In genomic region chr1:36572142-36572715, GRCh38 we compare ENCODE assay signal across 18 cellular contexts.
"Had no signal": no experiment of that assay in that cellular context is flagged by ENCODE, and none has a peak within 500 bp of the region (broad histone marks: within the 10 kb centered on the region; RNA-seq: fewer than 3 reads in every experiment).

No MANE protein-coding gene starts in this region.

- ATAC-seq: activated naive CD4-positive, alpha-beta T cell treated with anti-CD3 and anti-CD28 coated beads, Interleukin-2, amount 50 U/mL, for 72 hours; activated T-cell treated with anti-CD3 and anti-CD28 coated beads, Interleukin-2, amount 50 U/mL, for 72 hours; effector memory CD8-positive, alpha-beta T cell; natural killer cell; stimulated activated naive CD8-positive, alpha-beta T cell treated with anti-CD3 and anti-CD28 coated beads, Interleukin-15, Interleukin-2, amounts not matched to agents 100 U/mL and 50 U/mL, for 24 hours had no signal

- DNase-seq: activated CD4-positive, alpha-beta T cell treated with anti-CD3 and anti-CD28 coated beads for 1 hour; activated CD4-positive, alpha-beta T cell treated with anti-CD3 and anti-CD28 coated beads, Interleukin-2, amount 50 U/mL, for 4 hours; activated effector memory CD4-positive, alpha-beta T cell treated with anti-CD3 and anti-CD28 coated beads, Interleukin-2, amount 50 U/mL, for 16 hours; activated T-cell treated with anti-CD3 and anti-CD28 coated beads, Interleukin-2, amount 50 U/mL, for 72 hours; adrenal gland; effector memory CD8-positive, alpha-beta T cell; islet precursor cell; natural killer cell; nucleus accumbens; stimulated activated naive CD8-positive, alpha-beta T cell treated with anti-CD3 and anti-CD28 coated beads, Interleukin-15, Interleukin-2, amounts not matched to agents 100 U/mL and 50 U/mL, for 24 hours; substantia nigra; T-helper 2 cell; tibial artery; uterus had no signal

- H3K4me3 Mint-ChIP-seq: activated T-cell treated with anti-CD3 and anti-CD28 coated beads, Interleukin-2, amount 50 U/mL, for 72 hours; effector memory CD8-positive, alpha-beta T cell; natural killer cell had no signal

- H3K36me3 ChIP-seq: adrenal gland, tibial artery, uterus had no signal

- H3K27ac ChIP-seq: adrenal gland, hepatocyte, tibial artery, uterus, VCaP had no signal

- H3K27ac Mint-ChIP-seq: activated naive CD4-positive, alpha-beta T cell treated with anti-CD3 and anti-CD28 coated beads, Interleukin-2, amount 50 U/mL, for 72 hours; activated T-cell treated with anti-CD3 and anti-CD28 coated beads, Interleukin-2, amount 50 U/mL, for 72 hours had no signal

- H3K4me1 ChIP-seq: adrenal gland, tibial artery, uterus had no signal

- H3K9me3 Mint-ChIP-seq: activated naive CD4-positive, alpha-beta T cell treated with anti-CD3 and anti-CD28 coated beads, Interleukin-2, amount 50 U/mL, for 72 hours; activated T-cell treated with anti-CD3 and anti-CD28 coated beads, Interleukin-2, amount 50 U/mL, for 72 hours; effector memory CD8-positive, alpha-beta T cell; natural killer cell had no signal

- H3K4me3 ChIP-seq: adrenal gland, hepatocyte, lung, tibial artery, uterus had no signal

- H3K4me2 ChIP-seq: hepatocyte had no signal

- H2AFZ ChIP-seq: hepatocyte had no signal

- H3K36me3 Mint-ChIP-seq: activated naive CD4-positive, alpha-beta T cell treated with anti-CD3 and anti-CD28 coated beads, Interleukin-2, amount 50 U/mL, for 72 hours; natural killer cell had no signal

- H3K9me3 ChIP-seq: adrenal gland, tibial artery, uterus had no signal

- H3K4me1 Mint-ChIP-seq: natural killer cell had no signal
